ENCODE assay signal across 26 cellular contexts in genomic region chrX:40195368-40195767, GRCh38.
"Had no signal": no experiment of that assay in that cellular context is flagged by ENCODE, and none has a peak within 500 bp of the region (broad histone marks: within the 10 kb centered on the region; RNA-seq: fewer than 3 reads in every experiment).

No MANE protein-coding gene starts in this region.

- DNase-seq: stimulated activated CD4-positive, alpha-beta T cell treated with anti-CD3 and anti-CD28 coated beads, Interleukin-2, amount 100 ng/mL, for 48 hours; stimulated activated CD4-positive, alpha-beta T cell treated with anti-CD3 and anti-CD28 coated beads, Interleukin-4, amount 100 ng/mL, for 1 hour; stimulated activated CD4-positive, alpha-beta T cell treated with anti-CD3 and anti-CD28 coated beads, Interleukin-4, amount 100 ng/mL, for 24 hours; stimulated activated CD4-positive, alpha-beta T cell treated with anti-CD3 and anti-CD28 coated beads, Interleukin-4, amount 100 ng/mL, for 4 hours; stimulated activated CD8-positive, alpha-beta memory T cell treated with anti-CD3 and anti-CD28 coated beads, Interleukin-4, amount 100 ng/mL, for 48 hours; stimulated activated naive B cell treated with anti-CD40 and anti-IgM and Interleukin-4, amounts not matched to agents 10 μg/mL and 1 μg/mL and 100 μg/mL, for 72 hours; stimulated activated naive CD4-positive, alpha-beta T cell; stimulated activated naive CD4-positive, alpha-beta T cell treated with Interleukin-2 at 50 U/mL for 16 hours; stimulated activated naive CD8-positive, alpha-beta T cell treated with anti-CD3 and anti-CD28 coated beads, Interleukin-15, amount 100 ng/mL, for 72 hours; stimulated activated naive CD8-positive, alpha-beta T cell treated with anti-CD3 and anti-CD28 coated beads, Interleukin-15, Interleukin-2, amounts not matched to agents 100 U/mL and 50 U/mL, for 24 hours; substantia nigra; testis; thyroid gland; tibial artery; transverse colon; trophoblast cell; upper lobe of left lung; upper lobe of right lung; uterus had no signal

- ATAC-seq: stimulated activated effector memory CD8-positive, alpha-beta T cell treated with anti-CD3 and anti-CD28 coated beads, Interleukin-12 subunit alpha, Interleukin-12 subunit beta, amount 100 ng/mL, for 72 hours; stimulated activated memory B cell treated with anti-CD40 and anti-IgM and Interleukin-4, amounts not matched to agents 10 μg/mL and 1 μg/mL and 100 μg/mL, for 72 hours; stimulated activated naive B cell treated with anti-CD40 and anti-IgM and Interleukin-4, amounts not matched to agents 10 μg/mL and 1 μg/mL and 100 μg/mL, for 72 hours; stimulated activated naive CD8-positive, alpha-beta T cell treated with anti-CD3 and anti-CD28 coated beads, Interleukin-15, amount 100 ng/mL, for 72 hours; stimulated activated naive CD8-positive, alpha-beta T cell treated with anti-CD3 and anti-CD28 coated beads, Interleukin-15, Interleukin-2, amounts not matched to agents 100 U/mL and 50 U/mL, for 24 hours; upper lobe of right lung had no signal

- H3K4me1 ChIP-seq: suprapubic skin, testis, thyroid gland, tibial artery, tibial nerve, transverse colon, upper lobe of left lung, upper lobe of right lung, uterus, vagina had no signal

- H3K27me3 ChIP-seq: suprapubic skin, testis, thyroid gland, tibial artery, tibial nerve, transverse colon, upper lobe of left lung, upper lobe of right lung, uterus, vagina had no signal

- H3K36me3 ChIP-seq: suprapubic skin, thoracic aorta, thyroid gland, tibial artery, tibial nerve, transverse colon, upper lobe of left lung, upper lobe of right lung, uterus, vagina had no signal

- FAIRE-seq: urothelium cell line had no signal

- H3K9me3 ChIP-seq: suprapubic skin, testis, thoracic aorta, thyroid gland, tibial artery, tibial nerve, transverse colon, upper lobe of left lung, upper lobe of right lung, uterus, vagina had no signal

- H3K4me3 ChIP-seq: suprapubic skin, testis, thoracic aorta, thyroid gland, tibial artery, tibial nerve, transverse colon, upper lobe of left lung, upper lobe of right lung, uterus, vagina had no signal

- H3K27ac ChIP-seq: suprapubic skin, testis, thoracic aorta, thyroid gland, tibial artery, tibial nerve, transverse colon, upper lobe of left lung, upper lobe of right lung, uterus, vagina had no signal
